ENCODE assay signal across 27 cellular contexts in genomic region chr15:79944625-79945024, GRCh38.
"Had no signal": no experiment of that assay in that cellular context is flagged by ENCODE, and none has a peak within 500 bp of the region (broad histone marks: within the 10 kb centered on the region; RNA-seq: fewer than 3 reads in every experiment).

No MANE protein-coding gene starts in this region.

- H3K9me3 Mint-ChIP-seq: WTC11 had no signal

- DNase-seq: activated CD4-positive, alpha-beta T cell treated with anti-CD3 and anti-CD28 coated beads for 48 hours; activated CD4-positive, alpha-beta T cell treated with anti-CD3 and anti-CD28 coated beads, Interleukin-2, amount 50 U/mL, for 4 hours; activated CD4-positive, CD25-positive, alpha-beta regulatory T cell treated with anti-CD3 and anti-CD28 coated beads, Interleukin-2, amount 50 U/mL, for 72 hours; activated CD8-positive, alpha-beta memory T cell treated with anti-CD3 and anti-CD28 coated beads, Interleukin-2, amount 50 U/mL, for 48 hours; activated CD8-positive, alpha-beta T cell treated with anti-CD3 and anti-CD28 coated beads, Interleukin-2, amount 10 ng/mL, durations not matched to agents 7 days and 5 days; activated naive CD4-positive, alpha-beta T cell treated with anti-CD3 and anti-CD28 coated beads, Interleukin-2, amount 50 U/mL, for 16 hours; activated naive CD8-positive, alpha-beta T cell treated with anti-CD3 and anti-CD28 coated beads, Interleukin-2, amount 10 ng/mL, durations not matched to agents 7 days and 5 days; activated T-cell treated with anti-CD3 and anti-CD28 coated beads, Interleukin-2, amount 50 U/mL, for 1 hour; adrenal gland; anterior cingulate cortex; cerebellar nuclear complex; Karpas-422; NCI-H1105 treated with DMSO at 0.1 percent for 48 hours; NCI-H1694; NCI-H2029; NCI-H345; NCI-H510A; NCI-H526 treated with DMSO at 0.1 percent for 48 hours; NCI-H82; NK-92 treated with Interleukin-12 subunit alpha and Interleukin-12 subunit beta, amount 100 ng/mL, for 24 hours; OCI-M1; RPMI8226; T-helper 17 cell; T-helper 9 cell had no signal

- H3K27ac ChIP-seq: adrenal gland had no signal

- H3K36me3 Mint-ChIP-seq: WTC11 had no signal

- H3K4me1 ChIP-seq: adrenal gland had no signal

- H3K36me3 ChIP-seq: adrenal gland had no signal

- H3K9me3 ChIP-seq: adrenal gland had no signal

- H3K4me3 Mint-ChIP-seq: activated CD8-positive, alpha-beta T cell treated with anti-CD3 and anti-CD28 coated beads, Interleukin-2, amount 10 ng/mL, durations not matched to agents 7 days and 5 days; activated naive CD8-positive, alpha-beta T cell treated with anti-CD3 and anti-CD28 coated beads, Interleukin-2, amount 10 ng/mL, durations not matched to agents 7 days and 5 days; T-helper 17 cell; WTC11 had no signal

- H3K4me3 ChIP-seq: adrenal gland had no signal

- ATAC-seq: activated CD8-positive, alpha-beta T cell treated with anti-CD3 and anti-CD28 coated beads, Interleukin-2, amount 10 ng/mL, durations not matched to agents 7 days and 5 days; Panc1; Right ventricle myocardium inferior; T-helper 17 cell; WTC11 had no signal

- H3K27ac Mint-ChIP-seq: activated CD8-positive, alpha-beta T cell treated with anti-CD3 and anti-CD28 coated beads, Interleukin-2, amount 10 ng/mL, durations not matched to agents 7 days and 5 days; activated naive CD8-positive, alpha-beta T cell treated with anti-CD3 and anti-CD28 coated beads, Interleukin-2, amount 10 ng/mL, durations not matched to agents 7 days and 5 days; T-helper 17 cell; WTC11 had no signal
